In genomic region chr14:56813143-56813551, GRCh38 we compare ENCODE assay signal across 2 cellular contexts.
TF ChIP-seq lines count a peak whose summit lies in the region.

No MANE protein-coding gene starts in this region.

TF ChIP-seq in H1, 55 proteins besides CTCF, POLR2A, EP300 and RAD21:
- no peak for TF ChIP-seq NRF1 (IDR thresholded peaks at IDR 0.05; ENCODE audit: low read depth, low read length)
- no peak for TF ChIP-seq CHD2 (IDR thresholded peaks at IDR 0.05; ENCODE audit: low read length)
- TF ChIP-seq SUZ12 (IDR thresholded peaks at IDR 0.05; ENCODE audit: low read length) = peak; percentile 41

TF ChIP-seq in SK-N-SH, 30 proteins besides CTCF, POLR2A, EP300 and RAD21:
- TF ChIP-seq MEF2A (IDR thresholded peaks at IDR 0.05; ENCODE audit: borderline replicate concordance, low read depth) (no peak), NFIC (IDR thresholded peaks at IDR 0.05; ENCODE audit: borderline replicate concordance) (no peak), TEAD4 (IDR thresholded peaks at IDR 0.05; ENCODE audit: borderline replicate concordance, insufficient read depth) (no peak), RCOR1 (IDR thresholded peaks at IDR 0.05; ENCODE audit: low read length) (no peak), GABPA (IDR thresholded peaks at IDR 0.05; ENCODE audit: low read depth) (no peak), MXI1 (IDR thresholded peaks at IDR 0.05; ENCODE audit: low read depth, low read length) (no peak), REST (IDR thresholded peaks at IDR 0.05; ENCODE audit: low read depth, low read length) (no peak)
TF ChIP-seq in SK-N-SH: peak in this region for 0.
